In the genomic region with DNA sequence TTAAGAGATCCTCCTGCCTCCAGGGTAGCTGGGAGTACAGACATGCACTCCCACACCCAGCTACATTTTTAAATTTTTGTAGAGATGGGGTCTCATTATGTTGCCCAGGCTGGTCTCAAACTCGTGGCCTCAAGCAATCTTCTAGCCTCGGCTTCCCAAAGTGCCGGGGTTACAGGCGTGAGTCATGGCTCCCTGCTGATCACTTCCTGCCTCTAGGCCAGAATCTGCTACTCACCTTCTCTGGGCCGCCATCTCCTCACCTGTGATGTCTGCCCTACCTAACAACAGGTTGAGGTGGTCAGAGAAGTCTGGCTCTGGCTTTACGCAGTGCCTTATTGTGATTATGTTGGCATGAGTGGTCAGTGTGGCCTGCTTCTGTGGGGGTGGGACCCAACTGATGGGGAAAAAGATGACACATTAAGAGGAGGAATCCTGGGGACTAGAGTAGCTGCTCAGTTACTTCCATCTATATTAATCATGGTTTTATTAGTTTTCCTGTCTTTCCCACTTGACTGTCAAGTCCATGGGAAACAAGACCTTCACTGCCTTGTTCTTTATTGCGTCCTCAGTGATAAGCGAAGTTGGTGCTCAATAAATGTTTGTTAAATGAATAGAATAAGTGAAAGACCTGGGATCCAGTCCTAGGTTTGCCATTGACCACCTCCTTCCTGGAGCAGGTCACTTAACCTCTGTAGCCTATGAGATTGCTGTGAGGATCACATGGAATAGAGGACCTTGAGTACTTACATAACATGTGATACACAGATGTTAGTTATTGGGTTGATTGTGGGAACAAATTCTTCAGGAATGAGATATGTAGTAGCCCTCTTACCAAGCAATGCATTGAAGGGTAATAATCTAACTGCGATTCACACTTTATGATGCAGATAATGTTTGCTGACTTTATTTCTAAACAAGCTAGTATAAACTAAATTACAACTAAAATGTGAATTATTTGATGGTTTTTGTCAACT, we compare ENCODE assay signal across 33 cellular contexts. TPM values are rescaled to one million over a fixed set of nuclear protein-coding genes. Genes with fewer than 3 reads are reported as not detected.
A peak's percentile ranks its signal among the peaks of the same experiment; 100 is the strongest.
DNase-seq lines count a peak whose midpoint lies in the region; ATAC-seq and TF ChIP-seq lines count a peak whose summit lies in the region.
"Had no signal": no experiment of that assay in that cellular context is flagged by ENCODE, and none has a peak within 500 bp of the region (broad histone marks: within the 10 kb centered on the region; RNA-seq: fewer than 3 reads in every experiment).

No MANE protein-coding gene starts in this region.

- no peak overlapping the region for H2AK5ac ChIP-seq in H9 (ENCODE audit: insufficient read length, low read length)
- no peak overlapping the region for H2AK5ac ChIP-seq in IMR-90 (ENCODE audit: low read depth, low read length)

- H2BK5ac ChIP-seq in H9 (ENCODE audit: insufficient read length, low read length) = no peak overlapping the region
- H2BK5ac ChIP-seq in IMR-90 (ENCODE audit: low read depth, low read length, poor library complexity, severe bottlenecking) = no peak overlapping the region

- dilution Hi-C loops in IMR-90 (cut with HindIII; ENCODE audit: low sequenced_read_pairs, unreplicated experiment) = no loop called here

- in situ Hi-C loops in IMR-90 (cut with MboI; ENCODE audit: low sequenced_read_pairs) = no loop called here

- H2AFZ ChIP-seq in H9 (ENCODE audit: low read length) = no peak overlapping the region
- no peak overlapping the region for H2AFZ ChIP-seq in IMR-90 (replicated peaks; ENCODE audit: low read length, poor library complexity)

- no peak for TF ChIP-seq POLR2A in IMR-90 (IDR thresholded peaks at IDR 0.05; ENCODE audit: low read depth, low read length)

- no peak overlapping the region for H3K4me3 ChIP-seq in IMR-90 (ENCODE audit: insufficient read depth, low read depth, low read length)
- H3K4me3 ChIP-seq: colonic mucosa, lower lobe of right lung, SJCRH30, thyroid gland had no signal

- TF ChIP-seq CTCF in H9 (conservative IDR thresholded peaks at IDR 0.05) = no peak
- TF ChIP-seq CTCF in IMR-90 (conservative IDR thresholded peaks at IDR 0.05; ENCODE audit: low read depth, low read length) = no peak

- H3K18ac ChIP-seq in H9 (ENCODE audit: insufficient read length, low read depth, low read length) (no peak overlapping the region), IMR-90 (ENCODE audit: low read depth, low read length) (no peak overlapping the region)

- no peak overlapping the region for H3K4me3 Mint-ChIP-seq in H9
- no peak overlapping the region for H3K4me3 Mint-ChIP-seq in activated CD4-positive, alpha-beta T cell treated with anti-CD3 and anti-CD28 coated beads, Interleukin-2, amount 10 ng/mL, durations not matched to agents 7 days and 5 days
- H3K4me3 Mint-ChIP-seq: activated naive CD8-positive, alpha-beta T cell treated with anti-CD3 and anti-CD28 coated beads for 36 hours; activated T-cell treated with anti-CD3 and anti-CD28 coated beads, Interleukin-2, amount 50 U/mL, for 4 hours; naive thymus-derived CD8-positive, alpha-beta T cell had no signal

- POLR2A ChIA-PET in IMR-90 (lab: Charles Lee; ENCODE audit: unreplicated experiment) = no interaction called here
- POLR2A ChIA-PET in activated CD4-positive, alpha-beta T cell treated with anti-CD3 and anti-CD28 coated beads, Interleukin-2, amount 10 ng/mL, durations not matched to agents 7 days and 5 days (lab: Charles Lee) = no interaction called here

- H3K4ac ChIP-seq in H9 (ENCODE audit: low read depth, low read length) = no peak overlapping the region
- no peak overlapping the region for H3K4ac ChIP-seq in IMR-90 (ENCODE audit: low read depth, low read length)

- H4K91ac ChIP-seq in H9 (ENCODE audit: insufficient read length, low read depth, low read length) (no peak overlapping the region), IMR-90 (ENCODE audit: insufficient read depth, low read depth, low read length) (no peak overlapping the region)

- CTCF ChIA-PET in IMR-90 (lab: Yijun Ruan, JAX) = interaction anchor here (0.6 to 1.4 kb wide), 3 partner anchors 26 to 1624 kb away, joined by 3 to 4 read pairs (median 3); no protein-coding TSS in a partner anchor
- CTCF ChIA-PET in activated CD4-positive, alpha-beta T cell treated with anti-CD3 and anti-CD28 coated beads, Interleukin-2, amount 10 ng/mL, durations not matched to agents 7 days and 5 days (lab: Charles Lee) = interaction anchor here (0.6 to 1.0 kb wide), 2 partner anchors 15 to 325 kb away, joined by 3 read pairs; no protein-coding TSS in a partner anchor

- H4K20me1 ChIP-seq in H9 (ENCODE audit: control insufficient read depth, insufficient read depth, insufficient read length) = no peaks in the 10 kb centered on the region
- no peaks in the 10 kb centered on the region for H4K20me1 ChIP-seq in IMR-90 (ENCODE audit: insufficient read depth, low read length)

- H2BK15ac ChIP-seq in H9 (ENCODE audit: low read depth, low read length) = no peak overlapping the region
- no peak overlapping the region for H2BK15ac ChIP-seq in IMR-90 (ENCODE audit: low read depth, low read length)

- peak; percentile 50 for DNase-seq in H9
- peak; percentile 46 for DNase-seq in IMR-90
- DNase-seq in epithelial cell of prostate (ENCODE audit: low read depth, low spot score) = no peak
- DNase-seq in activated CD4-positive, alpha-beta T cell treated with anti-CD3 and anti-CD28 coated beads, Interleukin-2, amount 10 ng/mL, durations not matched to agents 7 days and 5 days = no peak
- DNase-seq in UCSD-AML1 (lab: John Stamatoyannopoulos, UW; ENCODE audit: unreplicated experiment) = no peak
- DNase-seq in NK-92 treated with Interleukin-12 subunit alpha and Interleukin-12 subunit beta, amount 100 ng/mL, for 24 hours (lab: John Stamatoyannopoulos, UW) = no peak
- DNase-seq: activated CD4-positive, alpha-beta T cell treated with anti-CD3 and anti-CD28 coated beads, Interleukin-2, amount 50 U/mL, for 1 hour; activated gamma-delta T cell; activated naive CD8-positive, alpha-beta T cell treated with anti-CD3 and anti-CD28 coated beads for 36 hours; activated T-cell treated with anti-CD3 and anti-CD28 coated beads, Interleukin-2, amount 50 U/mL, for 4 hours; anterior cingulate cortex; Caco-2; colonic mucosa; DMS53; effector CD4-positive, alpha-beta T cell; erythroblast; GF-D8; head of caudate nucleus; Karpas-422; lower lobe of right lung; naive thymus-derived CD8-positive, alpha-beta T cell; NCI-H1417 treated with DMSO at 0.1 percent for 48 hours; NCI-H345; NCI-H774; nucleus accumbens; SJCRH30; stimulated activated CD4-positive, alpha-beta T cell treated with anti-CD3 and anti-CD28 coated beads, Interleukin-2, amount 100 ng/mL, for 48 hours; thyroid gland had no signal

- ATAC-seq in IMR-90 (ENCODE audit: low read depth) = no peak
- ATAC-seq in HG03521 (IDR thresholded peaks at IDR 0.05; ENCODE audit: unreplicated experiment) = no peak
- ATAC-seq: activated T-cell treated with anti-CD3 and anti-CD28 coated beads, Interleukin-2, amount 50 U/mL, for 4 hours; HepG2; lower lobe of right lung; naive thymus-derived CD8-positive, alpha-beta T cell; sciatic nerve had no signal

- H3K14ac ChIP-seq in H9 (ENCODE audit: insufficient read depth, low read length) (peak overlapping the region; percentile 55; the same call in 1 of the 2 replicates), IMR-90 (replicated peaks; ENCODE audit: low read depth, low read length) (no peak overlapping the region)

- TF ChIP-seq RAD21 in IMR-90 (IDR thresholded peaks at IDR 0.05; ENCODE audit: low read length) = no peak

- H3K23me2 ChIP-seq in H9 (ENCODE audit: insufficient read length, low read depth, low read length, poor library complexity, severe bottlenecking) = no peaks in the 10 kb centered on the region

- no CpG with 5 or more reads among the region's 9 CpGs for WGBS in H9 (ENCODE audit: extremely low coverage, insufficient read length, low lambda C conversion rate)
- WGBS in IMR-90 (ENCODE audit: extremely low coverage in 2 of 2, insufficient read length in 1 of 2), 2 experiments = no CpG with 5 or more reads among the region's 9 CpGs

- H3K4me1 ChIP-seq in H9 (ENCODE audit: insufficient read depth, low read length) (peaks cover 3% of the 10 kb centered on the region; the same call in 1 of the 2 replicates), IMR-90 (ENCODE audit: control insufficient read depth, insufficient read depth, low read length) (no peaks in the 10 kb centered on the region)
- H3K4me1 ChIP-seq: Caco-2, colonic mucosa, lower lobe of right lung, SJCRH30, thyroid gland had no signal

- H3K23ac ChIP-seq in H9 (ENCODE audit: insufficient read length, low read depth, low read length) (no peak overlapping the region), IMR-90 (ENCODE audit: low read depth, low read length) (no peak overlapping the region)

- H3K4me1 Mint-ChIP-seq in H9 = peaks cover 27 to 48% of the 10 kb centered on the region in 2 experiments
- no peaks in the 10 kb centered on the region for H3K4me1 Mint-ChIP-seq in activated CD4-positive, alpha-beta T cell treated with anti-CD3 and anti-CD28 coated beads, Interleukin-2, amount 10 ng/mL, durations not matched to agents 7 days and 5 days

- H3K27ac ChIP-seq in H9 (ENCODE audit: insufficient read length, low read depth, low read length) (no peak overlapping the region), IMR-90 (ENCODE audit: insufficient read depth, low read length) (no peak overlapping the region), epithelial cell of prostate (peak overlapping the region; percentile 14)
- H3K27ac ChIP-seq: C4-2B, colonic mucosa, lower lobe of right lung, SJCRH30, thyroid gland had no signal

- peak overlapping the region; percentile 75 to 96 (median 83); a peak in 4 of 7 replicates for H3K27ac Mint-ChIP-seq in H9
- H3K27ac Mint-ChIP-seq in activated CD4-positive, alpha-beta T cell treated with anti-CD3 and anti-CD28 coated beads, Interleukin-2, amount 10 ng/mL, durations not matched to agents 7 days and 5 days = no peak overlapping the region
- H3K27ac Mint-ChIP-seq: activated naive CD8-positive, alpha-beta T cell treated with anti-CD3 and anti-CD28 coated beads for 36 hours; progenitor cell of endocrine pancreas had no signal

- no TSS peak for BruUV-seq in IMR-90 (replicated peaks; lab: Mats Ljungman, UMichigan)

- H3K4me2 ChIP-seq in H9 (ENCODE audit: insufficient read depth, insufficient read length, low read length) (no peak overlapping the region), IMR-90 (ENCODE audit: low read depth, low read length) (no peak overlapping the region)

- H3T11ph ChIP-seq in H9 (ENCODE audit: low read length) = no peak overlapping the region

- H3K36me3 Mint-ChIP-seq in H9 (ENCODE audit: insufficient read depth in 1 of 3, low read depth in 3 of 3) = no peaks in the 10 kb centered on the region
- no peaks in the 10 kb centered on the region for H3K36me3 Mint-ChIP-seq in activated CD4-positive, alpha-beta T cell treated with anti-CD3 and anti-CD28 coated beads, Interleukin-2, amount 10 ng/mL, durations not matched to agents 7 days and 5 days (ENCODE audit: low read depth)
- H3K36me3 Mint-ChIP-seq: activated naive CD8-positive, alpha-beta T cell treated with anti-CD3 and anti-CD28 coated beads for 36 hours; naive thymus-derived CD8-positive, alpha-beta T cell had no signal

- no peak overlapping the region for H3K56ac ChIP-seq in H9 (ENCODE audit: insufficient read length, low read depth, low read length)
- H3K56ac ChIP-seq in IMR-90 (ENCODE audit: extremely low read depth, insufficient read depth, low read length) = no peak overlapping the region

- no peaks in the 10 kb centered on the region for H3K79me1 ChIP-seq in H9 (ENCODE audit: insufficient read depth, low read depth, low read length, poor library complexity, severe bottlenecking)
- H3K79me1 ChIP-seq in IMR-90 (ENCODE audit: low read depth in 1 of 2, low read length in 2 of 2) = peaks cover 0 to 10% of the 10 kb centered on the region in 2 experiments; a peak in 3 of 4 replicates

- H2BK120ac ChIP-seq in H9 (ENCODE audit: low read depth, low read length, poor library complexity, severe bottlenecking) (no peak overlapping the region), IMR-90 (ENCODE audit: low read depth, low read length) (no peak overlapping the region)

- H3K9ac ChIP-seq in H9 (ENCODE audit: extremely low read depth, insufficient read length, low read length) (no peak overlapping the region), IMR-90 (ENCODE audit: low read depth, low read length) (no peak overlapping the region)

- no peaks in the 10 kb centered on the region for H3K79me2 ChIP-seq in H9 (ENCODE audit: insufficient read depth, low read length)

- H3K27me3 ChIP-seq in H9 (ENCODE audit: insufficient read depth, low read length) (no peaks in the 10 kb centered on the region), IMR-90 (ENCODE audit: control insufficient read depth, insufficient read depth, low read length) (no peaks in the 10 kb centered on the region)
- H3K27me3 ChIP-seq: colonic mucosa, SJCRH30, thyroid gland had no signal

- no peak overlapping the region for H2AK9ac ChIP-seq in IMR-90 (replicated peaks; ENCODE audit: low read depth, low read length, poor library complexity)

- H3K9me3 Mint-ChIP-seq in H9 = no peaks in the 10 kb centered on the region
- H3K9me3 Mint-ChIP-seq in activated CD4-positive, alpha-beta T cell treated with anti-CD3 and anti-CD28 coated beads, Interleukin-2, amount 10 ng/mL, durations not matched to agents 7 days and 5 days = no peaks in the 10 kb centered on the region
- H3K9me3 Mint-ChIP-seq: activated naive CD8-positive, alpha-beta T cell treated with anti-CD3 and anti-CD28 coated beads for 36 hours; activated T-cell treated with anti-CD3 and anti-CD28 coated beads, Interleukin-2, amount 50 U/mL, for 4 hours; naive thymus-derived CD8-positive, alpha-beta T cell had no signal

- H4K8ac ChIP-seq in H9 (replicated peaks; ENCODE audit: insufficient read length, low read depth, low read length) (no peak overlapping the region), IMR-90 (ENCODE audit: low read depth in 2 of 2, low read length in 2 of 2) (no peak overlapping the region)

- no peaks in the 10 kb centered on the region for H3K27me3 Mint-ChIP-seq in H9 (ENCODE audit: low read depth)
- H3K27me3 Mint-ChIP-seq in activated CD4-positive, alpha-beta T cell treated with anti-CD3 and anti-CD28 coated beads, Interleukin-2, amount 10 ng/mL, durations not matched to agents 7 days and 5 days = peaks cover 3% of the 10 kb centered on the region
- H3K27me3 Mint-ChIP-seq: activated naive CD8-positive, alpha-beta T cell treated with anti-CD3 and anti-CD28 coated beads for 36 hours; progenitor cell of endocrine pancreas had no signal

- no peaks in the 10 kb centered on the region for H3K36me3 ChIP-seq in IMR-90 (ENCODE audit: control insufficient read depth, insufficient read depth, low read length)
- H3K36me3 ChIP-seq: colonic mucosa, lower lobe of right lung, SJCRH30, thyroid gland had no signal

- intact Hi-C loops in IMR-90 (cut with micrococcal nuclease) = loop anchor here (10.0 kb wide), 1 partner anchor 62 kb away; no protein-coding TSS in a partner anchor

- no peaks in the 10 kb centered on the region for H3K9me3 ChIP-seq in H9 (ENCODE audit: control insufficient read depth, low read depth, low read length)
- H3K9me3 ChIP-seq in IMR-90 (ENCODE audit: control insufficient read depth, insufficient read depth, low read length) = no peaks in the 10 kb centered on the region
- H3K9me3 ChIP-seq: Caco-2, colonic mucosa, lower lobe of right lung, SJCRH30, thyroid gland had no signal

- no peak overlapping the region for H2BK20ac ChIP-seq in H9 (ENCODE audit: low read depth, low read length, poor library complexity, severe bottlenecking)
- H2BK20ac ChIP-seq in IMR-90 (ENCODE audit: low read depth, low read length) = no peak overlapping the region

- no peak overlapping the region for H2BK12ac ChIP-seq in H9 (ENCODE audit: insufficient read length, low read depth, low read length)

- peaks cover 3% of the 10 kb centered on the region; the same call in 1 of the 2 replicates for H3K9me1 ChIP-seq in IMR-90 (ENCODE audit: insufficient read depth, low read length)

- H4K5ac ChIP-seq in H9 (ENCODE audit: insufficient read length, low read depth, low read length) = no peak overlapping the region
- H4K5ac ChIP-seq in IMR-90 (ENCODE audit: low read depth, low read length) = no peak overlapping the region

RNA-seq across cellular contexts. Expression of a gene that starts 15.7 kb away (rescaled TPM):
- 10.4 and 10.8 TPM in 2 replicates for total RNA-seq in H9 (2021)
- 4.7 and 5.0 TPM in 2 replicates for total RNA-seq in IMR-90 (2012; rRNA removed)
- 5.8 and 7.3 TPM in 2 replicates for polyA plus RNA-seq in IMR-90 (2012; rRNA removed)
- polyA plus RNA-seq in IMR-90 (2012; cell fraction: cytosol; rRNA removed) = 5.6 and 12.3 TPM in 2 replicates
- polyA plus RNA-seq in IMR-90 (2012; cell fraction: nucleus; rRNA removed; ENCODE audit: low replicate concordance) = 4.9 and 5.0 TPM in 2 replicates
- 1 to 10 TPM; 4.2 to 5.3 TPM for total RNA-seq in activated CD4-positive, alpha-beta T cell treated with anti-CD3 and anti-CD28 coated beads, Interleukin-2, amount 10 ng/mL, durations not matched to agents 7 days and 5 days

Comparison
In these comparisons a context has a peak if more than half of its experiments do, and no peak if none do; other contexts are left out.
1. DNase-seq: peak in H9 (single experiment) and IMR-90 (single experiment); none in epithelial cell of prostate (single experiment), activated CD4-positive, alpha-beta T cell treated with anti-CD3 and anti-CD28 coated beads, Interleukin-2, amount 10 ng/mL, durations not matched to agents 7 days and 5 days (single experiment), UCSD-AML1 (single experiment) and NK-92 treated with Interleukin-12 subunit alpha and Interleukin-12 subunit beta, amount 100 ng/mL, for 24 hours (single experiment).